In the genomic region with DNA sequence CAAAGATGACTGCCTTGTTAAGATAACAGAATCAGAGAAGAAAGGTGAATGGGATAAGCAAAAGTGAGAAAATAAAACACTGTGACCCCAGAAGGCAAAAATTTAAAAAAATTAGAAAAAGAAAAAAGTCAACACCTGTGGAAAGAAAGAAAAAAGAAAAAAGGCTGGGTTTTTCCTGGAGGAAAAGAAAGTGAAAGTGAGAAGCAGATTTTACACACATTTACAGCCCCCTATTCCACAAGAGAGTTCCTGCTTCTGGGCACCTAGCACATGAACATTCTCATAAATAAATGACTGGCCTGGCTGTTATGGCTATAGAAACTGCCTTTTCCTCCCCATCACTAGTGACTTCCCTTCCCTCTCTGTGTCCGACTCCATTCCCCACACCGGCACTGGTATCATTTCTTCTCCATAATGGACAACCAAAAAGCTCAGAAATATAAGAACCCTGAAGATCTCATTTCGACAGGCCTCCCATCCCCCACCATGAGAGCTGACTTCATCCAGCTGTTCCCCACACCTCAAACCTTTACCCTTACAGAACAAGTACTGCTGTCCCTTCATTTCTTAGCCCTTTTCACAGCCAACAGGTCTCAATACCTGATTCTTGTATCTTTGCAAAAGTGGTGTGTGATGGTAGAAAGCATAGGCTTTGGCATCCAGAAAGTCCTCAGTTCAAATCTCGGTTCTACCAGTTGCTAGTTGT, we compare ENCODE assay signal across 14 cellular contexts. TPM values are rescaled to one million over a fixed set of nuclear protein-coding genes. Genes with fewer than 3 reads are reported as not detected.
A peak's percentile ranks its signal among the peaks of the same experiment; 100 is the strongest.
DNase-seq lines count a peak whose midpoint lies in the region; ATAC-seq, FAIRE-seq and TF ChIP-seq lines count a peak whose summit lies in the region.
"Had no signal": no experiment of that assay in that cellular context is flagged by ENCODE, and none has a peak within 500 bp of the region (broad histone marks: within the 10 kb centered on the region; RNA-seq: fewer than 3 reads in every experiment).

No MANE protein-coding gene starts in this region.

- no peaks in the 10 kb centered on the region for H3K27me3 ChIP-seq in CD4-positive, alpha-beta T cell (ENCODE audit: control insufficient read depth, insufficient read depth, low read length)
- H3K27me3 ChIP-seq in muscle layer of duodenum (ENCODE audit: low read depth, low read length), result no peaks in the 10 kb centered on the region

- H3K27me3 Mint-ChIP-seq in CD4-positive, alpha-beta T cell, result no peaks in the 10 kb centered on the region
- H3K27me3 Mint-ChIP-seq in activated CD8-positive, alpha-beta T cell treated with anti-CD3 and anti-CD28 coated beads for 36 hours, result no peaks in the 10 kb centered on the region
- no peaks in the 10 kb centered on the region for H3K27me3 Mint-ChIP-seq in mesothelial cell of epicardium (ENCODE audit: low read depth)

- FAIRE-seq in GM19239 (lab: Jason Lieb, UNC), result peak; percentile 76
- FAIRE-seq: D721Med had no signal

- CTCF ChIA-PET in CD4-positive, alpha-beta T cell (lab: Charles Lee), result interaction anchor here (1.1 kb wide), 1 partner anchor 13 kb away, joined by 3 read pairs; the partner anchor contains the start of gene MTF1
- CTCF ChIA-PET in activated CD8-positive, alpha-beta T cell treated with anti-CD3 and anti-CD28 coated beads for 36 hours (lab: Charles Lee), result interaction anchor here (0.9 to 3.2 kb wide), 6 partner anchors 9 to 243 kb away, joined by 3 to 33 read pairs (median 3); partner anchors contain the start of gene MTF1

- H3K36me3 Mint-ChIP-seq in CD4-positive, alpha-beta T cell (ENCODE audit: low read depth), result peaks cover 60% of the 10 kb centered on the region
- peaks cover 16% of the 10 kb centered on the region for H3K36me3 Mint-ChIP-seq in activated CD8-positive, alpha-beta T cell treated with anti-CD3 and anti-CD28 coated beads for 36 hours (ENCODE audit: low read depth)
- peaks cover 2% of the 10 kb centered on the region for H3K36me3 Mint-ChIP-seq in mesothelial cell of epicardium

- no peak for TF ChIP-seq CTCF in CD4-positive, alpha-beta T cell (IDR thresholded peaks at IDR 0.05)
- TF ChIP-seq CTCF in activated CD8-positive, alpha-beta T cell treated with anti-CD3 and anti-CD28 coated beads for 36 hours (IDR thresholded peaks at IDR 0.05), result no peak
- TF ChIP-seq CTCF in mesothelial cell of epicardium (IDR thresholded peaks at IDR 0.05; ENCODE audit: unreplicated experiment), result no peak

- intact Hi-C loops in CD4-positive, alpha-beta T cell (cut with DNase I, micrococcal nuclease), result no loop called here
- intact Hi-C loops in activated CD8-positive, alpha-beta T cell treated with anti-CD3 and anti-CD28 coated beads for 36 hours (cut with micrococcal nuclease), result no loop called here

- peaks cover 0 to 8% of the 10 kb centered on the region in 2 donors for H3K36me3 ChIP-seq in muscle layer of duodenum (ENCODE audit: control insufficient read depth in 1 of 2, insufficient read depth in 2 of 2, low read length in 2 of 2)

- H3K4me1 ChIP-seq in muscle layer of duodenum (ENCODE audit: control insufficient read depth in 1 of 2, insufficient read depth in 2 of 2, low read length in 2 of 2), result peaks cover 12 to 22% of the 10 kb centered on the region in 2 donors

- no peak for DNase-seq in CD4-positive, alpha-beta T cell
- DNase-seq in GM19239 (ENCODE audit: insufficient read length, low spot score) (no peak), mesothelial cell of epicardium (ENCODE audit: low spot score in 2 of 2, unreplicated experiment in 2 of 2) (no peak)
- peak; percentile 28 for DNase-seq in activated CD8-positive, alpha-beta T cell treated with anti-CD3 and anti-CD28 coated beads for 36 hours
- DNase-seq: caudate nucleus; NCI-H2171; stimulated activated CD8-positive, alpha-beta memory T cell treated with anti-CD3 and anti-CD28 coated beads, Interleukin-4, amount 100 ng/mL, for 48 hours; T1000 had no signal

- peak overlapping the region in 1 of 2 donors; percentile 30 for H3K4me3 ChIP-seq in muscle layer of duodenum (ENCODE audit: low read depth in 1 of 2, low read length in 2 of 2)
- H3K4me3 ChIP-seq: skin epidermis had no signal

- no peak for ATAC-seq in CD4-positive, alpha-beta T cell (ENCODE audit: poor library complexity)
- ATAC-seq in activated CD8-positive, alpha-beta T cell treated with anti-CD3 and anti-CD28 coated beads for 36 hours, result no peak
- ATAC-seq in HG03342 (IDR thresholded peaks at IDR 0.05; ENCODE audit: unreplicated experiment), result no peak
- no peak for ATAC-seq in HG03460 (IDR thresholded peaks at IDR 0.05; ENCODE audit: unreplicated experiment)
- no peak for ATAC-seq in SK-N-SH treated with all-trans-retinoic acid at 6 μM for 48 hours

- POLR2A ChIA-PET in CD4-positive, alpha-beta T cell (lab: Charles Lee), result interaction anchor here (0.7 kb wide), 1 partner anchor 10 kb away, joined by 3 read pairs; no protein-coding TSS in a partner anchor
- POLR2A ChIA-PET in activated CD8-positive, alpha-beta T cell treated with anti-CD3 and anti-CD28 coated beads for 36 hours (lab: Charles Lee), result interaction anchor here (1.2 to 1.3 kb wide), 2 partner anchors 9 to 19 kb away, joined by 3 read pairs; no protein-coding TSS in a partner anchor

- no peaks in the 10 kb centered on the region for H3K9me3 ChIP-seq in CD4-positive, alpha-beta T cell (ENCODE audit: control insufficient read depth, low read length)
- H3K9me3 ChIP-seq in muscle layer of duodenum (ENCODE audit: control insufficient read depth in 1 of 2, low read length in 2 of 2), result no peaks in the 10 kb centered on the region

- H3K9me3 Mint-ChIP-seq in CD4-positive, alpha-beta T cell, result no peaks in the 10 kb centered on the region
- no peaks in the 10 kb centered on the region for H3K9me3 Mint-ChIP-seq in activated CD8-positive, alpha-beta T cell treated with anti-CD3 and anti-CD28 coated beads for 36 hours
- no peaks in the 10 kb centered on the region for H3K9me3 Mint-ChIP-seq in mesothelial cell of epicardium

- no peak overlapping the region for H3K27ac ChIP-seq in CD4-positive, alpha-beta T cell (ENCODE audit: low read depth, low read length)
- H3K27ac ChIP-seq in muscle layer of duodenum (ENCODE audit: low read length), result peak overlapping the region; percentile 48

- peak overlapping the region; percentile 54 for H3K27ac Mint-ChIP-seq in CD4-positive, alpha-beta T cell
- H3K27ac Mint-ChIP-seq in activated CD8-positive, alpha-beta T cell treated with anti-CD3 and anti-CD28 coated beads for 36 hours, result peak overlapping the region; percentile 86
- no peak overlapping the region for H3K27ac Mint-ChIP-seq in mesothelial cell of epicardium

- H3K4me3 Mint-ChIP-seq in CD4-positive, alpha-beta T cell, result peak overlapping the region; percentile 62
- H3K4me3 Mint-ChIP-seq in activated CD8-positive, alpha-beta T cell treated with anti-CD3 and anti-CD28 coated beads for 36 hours, result peak overlapping the region; percentile 69
- H3K4me3 Mint-ChIP-seq in mesothelial cell of epicardium, result no peak overlapping the region

- H3K4me1 Mint-ChIP-seq in CD4-positive, alpha-beta T cell (ENCODE audit: low read depth), result peaks cover 54% of the 10 kb centered on the region
- peaks cover 47% of the 10 kb centered on the region for H3K4me1 Mint-ChIP-seq in activated CD8-positive, alpha-beta T cell treated with anti-CD3 and anti-CD28 coated beads for 36 hours (ENCODE audit: low read depth)
- H3K4me1 Mint-ChIP-seq in mesothelial cell of epicardium, result no peaks in the 10 kb centered on the region

TF ChIP-seq in SK-N-SH treated with all-trans-retinoic acid at 6 μM for 48 hours, 23 proteins besides CTCF, POLR2A, EP300 and RAD21 (continues in another document):
- no peak for TF ChIP-seq ZC3H10 (CRISPR knock-in tag; IDR thresholded peaks at IDR 0.05)
- TF ChIP-seq ZNF70 (CRISPR knock-in tag; IDR thresholded peaks at IDR 0.05), result no peak
- no peak for TF ChIP-seq PATZ1 (CRISPR knock-in tag; IDR thresholded peaks at IDR 0.05; ENCODE audit: borderline replicate concordance)
- TF ChIP-seq PPARA (CRISPR knock-in tag; IDR thresholded peaks at IDR 0.05; ENCODE audit: borderline replicate concordance), result no peak

RNA-seq across cellular contexts. Expression of gene MTF1, which starts 12.6 kb away (rescaled TPM):
- total RNA-seq in CD4-positive, alpha-beta T cell, result 10 to 100 TPM; 28.1 to 31.2 TPM
- 10 to 100 TPM; 17.7 to 21.3 TPM for total RNA-seq in activated CD8-positive, alpha-beta T cell treated with anti-CD3 and anti-CD28 coated beads for 36 hours
- 12.8 to 18.0 TPM (median 14.3 TPM) in 3 replicates for total RNA-seq in mesothelial cell of epicardium

RNA-seq across cellular contexts. Expression of gene YRDC, which starts 38.8 kb away (rescaled TPM):
- 10 to 100 TPM; 31.1 to 31.2 TPM for total RNA-seq in CD4-positive, alpha-beta T cell
- total RNA-seq in activated CD8-positive, alpha-beta T cell treated with anti-CD3 and anti-CD28 coated beads for 36 hours, result 10 to 100 TPM; 36.2 to 37.1 TPM
- 18.6 to 21.2 TPM (median 19.8 TPM) in 3 replicates for total RNA-seq in mesothelial cell of epicardium

RNA-seq across cellular contexts. Expression of gene C1orf122, which starts 39.2 kb away (rescaled TPM):
- total RNA-seq in CD4-positive, alpha-beta T cell, result 10 to 100 TPM; 10.9 to 13.2 TPM
- 10 to 100 TPM; 17.4 to 17.9 TPM for total RNA-seq in activated CD8-positive, alpha-beta T cell treated with anti-CD3 and anti-CD28 coated beads for 36 hours
- total RNA-seq in mesothelial cell of epicardium, result 36.8 to 42.4 TPM (median 41.0 TPM) in 3 replicates

RNA-seq across cellular contexts. Expression of gene MANEAL, which starts 53.1 kb away (rescaled TPM):
- under 1 TPM; 0.33 to 0.53 TPM for total RNA-seq in CD4-positive, alpha-beta T cell
- 1 to 10 TPM; 1.2 to 1.4 TPM for total RNA-seq in activated CD8-positive, alpha-beta T cell treated with anti-CD3 and anti-CD28 coated beads for 36 hours
- 1.4 to 1.8 TPM (median 1.8 TPM) in 3 replicates for total RNA-seq in mesothelial cell of epicardium
